12 cellular contexts compared by ENCODE assay signal in the genomic region with DNA sequence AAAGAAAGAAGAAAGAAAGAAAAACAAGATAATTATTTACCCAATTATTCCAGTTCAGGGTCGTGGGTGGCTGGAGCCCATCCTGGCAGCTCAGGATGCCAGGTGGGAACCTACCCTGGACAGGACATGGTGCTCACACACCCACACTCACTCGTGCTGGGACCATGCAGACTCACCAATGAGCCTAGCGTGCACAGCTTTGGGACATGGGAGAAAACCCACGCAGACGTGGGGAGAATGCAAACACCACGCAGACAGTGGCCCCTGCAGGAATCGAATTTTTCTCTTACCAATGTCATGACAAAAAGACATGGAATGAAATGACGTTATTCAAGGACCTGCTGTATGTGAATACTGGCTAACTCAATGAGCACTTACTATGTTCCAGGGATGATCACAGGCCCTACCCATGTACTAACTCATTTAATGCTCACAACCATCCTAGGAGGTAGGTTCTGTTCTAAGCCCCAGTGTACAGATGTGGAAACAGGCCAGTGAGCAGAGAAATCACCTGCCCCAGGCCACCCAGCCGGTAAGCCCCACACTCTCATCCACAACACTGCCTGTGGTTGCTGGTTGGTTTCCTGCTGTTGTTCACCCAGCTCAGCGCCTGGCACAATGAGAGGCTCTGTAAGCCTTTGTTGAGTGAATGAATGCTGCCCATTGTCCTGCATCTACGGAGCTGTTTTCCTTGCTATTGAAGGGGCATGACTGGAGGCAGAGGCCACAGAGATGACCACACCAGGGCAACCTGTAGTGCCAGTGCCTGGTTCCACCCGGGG. TPM values are rescaled to one million over a fixed set of nuclear protein-coding genes. Genes with fewer than 3 reads are reported as not detected.
DNase-seq lines count a peak whose midpoint lies in the region; ATAC-seq, FAIRE-seq and TF ChIP-seq lines count a peak whose summit lies in the region.
"Had no signal": no experiment of that assay in that cellular context is flagged by ENCODE, and none has a peak within 500 bp of the region (broad histone marks: within the 10 kb centered on the region; RNA-seq: fewer than 3 reads in every experiment).

No MANE protein-coding gene starts in this region.

- no peaks in the 10 kb centered on the region for H3K9me3 Mint-ChIP-seq in activated T-cell treated with anti-CD3 and anti-CD28 coated beads, Interleukin-2, amount 50 U/mL, for 24 hours
- H3K9me3 Mint-ChIP-seq in activated CD4-positive, alpha-beta T cell treated with anti-CD3 and anti-CD28 coated beads, Interleukin-2, amount 10 ng/mL, durations not matched to agents 7 days and 5 days = no peaks in the 10 kb centered on the region
- H3K9me3 Mint-ChIP-seq: neural crest cell had no signal

- POLR2A ChIA-PET in activated CD4-positive, alpha-beta T cell treated with anti-CD3 and anti-CD28 coated beads, Interleukin-2, amount 10 ng/mL, durations not matched to agents 7 days and 5 days (lab: Charles Lee) = no interaction called here

- no peak for FAIRE-seq in GM12892 (lab: Jason Lieb, UNC)

- H3K4me3 ChIP-seq in tibial nerve = no peak overlapping the region

- no peak overlapping the region for H3K27ac ChIP-seq in foreskin keratinocyte
- peak overlapping the region; percentile 92 for H3K27ac ChIP-seq in substantia nigra (ENCODE audit: low read depth, low read length, poor library complexity, severe bottlenecking)
- H3K27ac ChIP-seq in tibial nerve = no peak overlapping the region

- no peaks in the 10 kb centered on the region for H3K27me3 Mint-ChIP-seq in activated T-cell treated with anti-CD3 and anti-CD28 coated beads, Interleukin-2, amount 50 U/mL, for 24 hours
- H3K27me3 Mint-ChIP-seq in activated CD4-positive, alpha-beta T cell treated with anti-CD3 and anti-CD28 coated beads, Interleukin-2, amount 10 ng/mL, durations not matched to agents 7 days and 5 days = peaks cover 4% of the 10 kb centered on the region

- peak; percentile 38 for DNase-seq in activated T-cell treated with anti-CD3 and anti-CD28 coated beads, Interleukin-2, amount 50 U/mL, for 1 hour
- no peak for DNase-seq in activated T-cell treated with anti-CD3 and anti-CD28 coated beads, Interleukin-2, amount 50 U/mL, for 24 hours
- peak; percentile 74 for DNase-seq in activated CD4-positive, alpha-beta T cell treated with anti-CD3 and anti-CD28 coated beads, Interleukin-2, amount 10 ng/mL, durations not matched to agents 7 days and 5 days
- DNase-seq in foreskin keratinocyte = no peak
- peak in 48 of 49 donors; percentile 28 to 93 (median 74) for DNase-seq in substantia nigra (lab: John Stamatoyannopoulos, UW)
- DNase-seq in GM12892 (ENCODE audit: insufficient read length) = no peak
- no peak for DNase-seq in GM13976 (ENCODE audit: low spot score)
- DNase-seq in tibial nerve (ENCODE audit: low spot score in 2 of 2) = no peak
- DNase-seq: stimulated activated CD4-positive, alpha-beta T cell treated with anti-CD3 and anti-CD28 coated beads, Interleukin-1b, Interleukin-23, amount 100 ng/mL, for 48 hours; trophoblast cell had no signal

- no peak overlapping the region for H3K4me3 Mint-ChIP-seq in activated T-cell treated with anti-CD3 and anti-CD28 coated beads, Interleukin-2, amount 50 U/mL, for 24 hours
- peak overlapping the region; percentile 30 for H3K4me3 Mint-ChIP-seq in activated CD4-positive, alpha-beta T cell treated with anti-CD3 and anti-CD28 coated beads, Interleukin-2, amount 10 ng/mL, durations not matched to agents 7 days and 5 days
- H3K4me3 Mint-ChIP-seq: neural crest cell had no signal

- H3K36me3 Mint-ChIP-seq in activated T-cell treated with anti-CD3 and anti-CD28 coated beads, Interleukin-2, amount 50 U/mL, for 24 hours (ENCODE audit: low read depth) = no peaks in the 10 kb centered on the region
- no peaks in the 10 kb centered on the region for H3K36me3 Mint-ChIP-seq in activated CD4-positive, alpha-beta T cell treated with anti-CD3 and anti-CD28 coated beads, Interleukin-2, amount 10 ng/mL, durations not matched to agents 7 days and 5 days (ENCODE audit: low read depth)

- H3K4me1 ChIP-seq in foreskin keratinocyte (peaks cover 13% of the 10 kb centered on the region), tibial nerve (no peaks in the 10 kb centered on the region)

- no peaks in the 10 kb centered on the region for H3K9me3 ChIP-seq in tibial nerve

- peaks cover 29% of the 10 kb centered on the region for H3K4me1 Mint-ChIP-seq in activated T-cell treated with anti-CD3 and anti-CD28 coated beads, Interleukin-2, amount 50 U/mL, for 24 hours (ENCODE audit: low read depth)
- peaks cover 47% of the 10 kb centered on the region for H3K4me1 Mint-ChIP-seq in activated CD4-positive, alpha-beta T cell treated with anti-CD3 and anti-CD28 coated beads, Interleukin-2, amount 10 ng/mL, durations not matched to agents 7 days and 5 days
- H3K4me1 Mint-ChIP-seq: neural crest cell had no signal

- CTCF ChIA-PET in activated CD4-positive, alpha-beta T cell treated with anti-CD3 and anti-CD28 coated beads, Interleukin-2, amount 10 ng/mL, durations not matched to agents 7 days and 5 days (lab: Charles Lee) = no interaction called here

- no peak overlapping the region for H3K27ac Mint-ChIP-seq in activated T-cell treated with anti-CD3 and anti-CD28 coated beads, Interleukin-2, amount 50 U/mL, for 24 hours
- H3K27ac Mint-ChIP-seq in activated CD4-positive, alpha-beta T cell treated with anti-CD3 and anti-CD28 coated beads, Interleukin-2, amount 10 ng/mL, durations not matched to agents 7 days and 5 days = peak overlapping the region; percentile 84

- H3K36me3 ChIP-seq in tibial nerve = no peaks in the 10 kb centered on the region

- TF ChIP-seq POLR2A in GM12892 (IDR thresholded peaks at IDR 0.05; ENCODE audit: low read depth, low read length) = no peak
- TF ChIP-seq POLR2A in tibial nerve (IDR thresholded peaks at IDR 0.05) = no peak

- 52 to 56% methylated on average over 11 to 12 of the region's 12 CpGs for WGBS in tibial nerve, 2 donors

- no peak for TF ChIP-seq EP300 in tibial nerve (IDR thresholded peaks at IDR 0.05)

- in situ Hi-C loops in GM13976 (cut with MboI; ENCODE audit: low sequenced_read_pairs, unreplicated experiment) = no loop called here

- ATAC-seq in foreskin keratinocyte = peak; percentile 24

- no peak for TF ChIP-seq CTCF in foreskin keratinocyte (conservative IDR thresholded peaks at IDR 0.05)
- no peak for TF ChIP-seq CTCF in GM13976 (IDR thresholded peaks at IDR 0.05; ENCODE audit: borderline replicate concordance, control extremely low read depth, extremely low read depth, insufficient read depth, missing control alignments)
- no peak for TF ChIP-seq CTCF in tibial nerve (IDR thresholded peaks at IDR 0.05)

- H3K27me3 ChIP-seq in foreskin keratinocyte (peaks cover 2% of the 10 kb centered on the region), tibial nerve (no peaks in the 10 kb centered on the region)

RNA-seq across cellular contexts. Expression of a gene that starts 6.8 kb away (rescaled TPM):
- total RNA-seq in activated CD4-positive, alpha-beta T cell treated with anti-CD3 and anti-CD28 coated beads, Interleukin-2, amount 10 ng/mL, durations not matched to agents 7 days and 5 days = 10 to 100 TPM; 13.5 to 15.1 TPM
- total RNA-seq in foreskin keratinocyte = not detected in 2 replicates
- polyA plus RNA-seq in foreskin keratinocyte = 0.02 TPM in 1 of 2 replicates, not detected in the other
- 0.11 TPM for polyA plus RNA-seq in GM12892 (2012; ENCODE audit: missing spikeins)
- 10 to 100 TPM; 17.4 to 70.2 (median 46.2) TPM for total RNA-seq in tibial nerve
- total RNA-seq: neural crest cell had no signal

RNA-seq across cellular contexts. Expression of a gene that starts 38.2 kb away (rescaled TPM):
- 100 to 1,000 TPM in 1 of 2 experiments, 10 to 100 TPM in 1; 94.7 to 107 TPM for total RNA-seq in activated CD4-positive, alpha-beta T cell treated with anti-CD3 and anti-CD28 coated beads, Interleukin-2, amount 10 ng/mL, durations not matched to agents 7 days and 5 days
- total RNA-seq in foreskin keratinocyte (149 and 162 TPM in 2 replicates), tibial nerve (100 to 1,000 TPM; 277 to 347 (median 301) TPM)
- polyA plus RNA-seq in foreskin keratinocyte = 143 and 150 TPM in 2 replicates
- 75.2 TPM for polyA plus RNA-seq in GM12892 (2012; ENCODE audit: missing spikeins)

RNA-seq across cellular contexts. Expression of a gene that starts 57.7 kb away (rescaled TPM):
- total RNA-seq in activated CD4-positive, alpha-beta T cell treated with anti-CD3 and anti-CD28 coated beads, Interleukin-2, amount 10 ng/mL, durations not matched to agents 7 days and 5 days = 1 to 10 TPM; 1.5 to 2.1 TPM
- total RNA-seq in foreskin keratinocyte = 0.07 and 0.14 TPM in 2 replicates
- polyA plus RNA-seq in foreskin keratinocyte = 0.04 TPM in 1 of 2 replicates, not detected in the other
- 19.4 TPM for polyA plus RNA-seq in GM12892 (2012; ENCODE audit: missing spikeins)
- 100 to 1,000 TPM in 1 of 4 donors, 10 to 100 TPM in 3; 40.9 to 182 (median 48.5) TPM for total RNA-seq in tibial nerve
- total RNA-seq: neural crest cell had no signal
- polyA plus RNA-seq: AG04450 had no signal

Comparison
In these comparisons a context has a peak if more than half of its experiments do, and no peak if none do; other contexts are left out.
1. DNase-seq: peak in activated T-cell treated with anti-CD3 and anti-CD28 coated beads, Interleukin-2, amount 50 U/mL, for 1 hour (single experiment), activated CD4-positive, alpha-beta T cell treated with anti-CD3 and anti-CD28 coated beads, Interleukin-2, amount 10 ng/mL, durations not matched to agents 7 days and 5 days (single experiment) and substantia nigra (48 of 49); none in activated T-cell treated with anti-CD3 and anti-CD28 coated beads, Interleukin-2, amount 50 U/mL, for 24 hours (single experiment), foreskin keratinocyte (0 of 2), GM12892 (single experiment), GM13976 (single experiment) and tibial nerve (0 of 2).
2. RNA of a gene that starts 6.8 kb away (total RNA-seq): 17.4 to 70.2 TPM in tibial nerve and 13.5 to 15.1 TPM in activated CD4-positive, alpha-beta T cell treated with anti-CD3 and anti-CD28 coated beads, Interleukin-2, amount 10 ng/mL, durations not matched to agents 7 days and 5 days; not detected in foreskin keratinocyte; every median in the first group is over 10 times any median in the second.
3. RNA of a gene that starts 57.7 kb away (total RNA-seq): 40.9 to 182 TPM in tibial nerve; 1.5 to 2.1 TPM in activated CD4-positive, alpha-beta T cell treated with anti-CD3 and anti-CD28 coated beads, Interleukin-2, amount 10 ng/mL, durations not matched to agents 7 days and 5 days and 0.07 to 0.14 TPM in foreskin keratinocyte; every median in the first group is over 10 times any median in the second.